ENCODE assay signal across 8 cellular contexts in the genomic region with DNA sequence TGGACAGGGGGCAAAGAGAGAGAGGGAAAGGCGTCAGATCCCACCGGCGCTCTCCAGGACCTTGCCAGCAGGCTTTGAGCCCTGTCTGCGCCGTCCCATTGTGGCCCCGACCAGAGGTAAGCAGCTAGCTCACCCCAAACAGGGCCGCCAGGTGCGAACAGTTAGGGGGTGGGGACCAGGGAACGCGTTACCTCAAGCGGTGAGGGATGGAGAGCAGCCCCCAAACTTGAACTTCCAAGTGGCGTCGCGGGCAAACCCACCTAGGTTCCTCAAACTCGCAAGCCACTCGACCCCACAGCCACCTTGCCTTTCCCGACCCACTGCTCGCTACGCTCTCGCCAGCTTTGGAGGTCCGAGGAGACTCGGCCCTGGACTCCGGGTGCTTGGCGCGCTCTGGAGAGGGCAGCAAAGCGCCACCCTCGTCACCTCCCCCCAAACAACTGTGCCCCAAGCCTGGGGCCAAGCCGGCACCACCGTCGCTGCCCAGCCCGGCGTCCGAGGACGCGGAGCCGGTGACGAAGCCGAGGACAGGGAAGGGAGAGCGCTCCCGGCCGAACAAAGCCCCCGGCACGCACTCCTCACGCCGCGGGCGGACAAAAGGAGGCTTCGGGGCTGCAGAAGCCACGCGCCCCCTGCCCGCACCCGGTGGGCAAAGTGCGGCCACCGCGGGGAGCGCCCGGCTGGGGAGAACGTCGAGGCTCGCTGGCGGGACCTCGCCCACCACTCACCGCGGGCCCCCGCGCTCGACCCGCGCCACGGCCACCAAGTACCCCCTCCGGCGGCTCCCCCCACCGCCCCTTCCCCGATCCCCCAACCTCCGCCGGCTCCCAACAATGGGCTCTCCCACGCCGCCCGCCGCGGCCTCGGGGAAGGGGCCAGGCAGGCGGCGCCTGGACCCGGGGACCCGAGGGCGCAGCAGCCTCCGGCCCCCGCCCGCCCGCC. TPM values are rescaled to one million over a fixed set of nuclear protein-coding genes. Genes with fewer than 3 reads are reported as not detected.
DNase-seq lines count a peak whose midpoint lies in the region; ATAC-seq and TF ChIP-seq lines count a peak whose summit lies in the region.

No MANE protein-coding gene starts in this region.

- H3K4me1 ChIP-seq in OCI-LY3 (ENCODE audit: low read length) (peaks cover 13% of the 10 kb centered on the region), lung (ENCODE audit: control insufficient read depth in 2 of 2, insufficient read depth in 2 of 2, low read length in 2 of 2) (peaks cover 26 to 29% of the 10 kb centered on the region in 2 donors), transverse colon (peaks cover 25 to 57% (median 48%) of the 10 kb centered on the region in 4 donors)

- H4K20me1 ChIP-seq in OCI-LY3 (ENCODE audit: insufficient read depth, low read length), result no peaks in the 10 kb centered on the region

- H3K27ac Mint-ChIP-seq in activated CD4-positive, alpha-beta T cell treated with anti-CD3 and anti-CD28 coated beads for 36 hours, result peak overlapping the region; percentile 51

- no peaks in the 10 kb centered on the region for H3K79me2 ChIP-seq in OCI-LY3 (ENCODE audit: low read length)

- H3K9me3 Mint-ChIP-seq in activated CD4-positive, alpha-beta T cell treated with anti-CD3 and anti-CD28 coated beads for 36 hours (ENCODE audit: low read depth), result no peaks in the 10 kb centered on the region

- H3K27me3 Mint-ChIP-seq in activated CD4-positive, alpha-beta T cell treated with anti-CD3 and anti-CD28 coated beads for 36 hours, result no peaks in the 10 kb centered on the region

- intact Hi-C loops in activated CD4-positive, alpha-beta T cell treated with anti-CD3 and anti-CD28 coated beads for 36 hours (cut with DNase I, micrococcal nuclease), result loop anchor here (2.0 to 10.0 kb wide), 7 partner anchors 33 to 568 kb away; a partner anchor contains a TSS
- intact Hi-C loops in transverse colon (cut with DNase I; ENCODE audit: low total_unique reads), result loop anchor here (5.0 to 10.0 kb wide), 2 partner anchors 80 to 283 kb away; no protein-coding TSS in a partner anchor

- no peak overlapping the region for H2AFZ ChIP-seq in OCI-LY3 (ENCODE audit: low read depth, low read length)

- H3K27me3 ChIP-seq in OCI-LY3 (ENCODE audit: low read depth, low read length) (no peaks in the 10 kb centered on the region), lung (ENCODE audit: control insufficient read depth, insufficient read depth) (no peaks in the 10 kb centered on the region), transverse colon (no peaks in the 10 kb centered on the region)

- H3K4me3 Mint-ChIP-seq in activated CD4-positive, alpha-beta T cell treated with anti-CD3 and anti-CD28 coated beads for 36 hours, result peak overlapping the region; percentile 69

- no peak for TF ChIP-seq EP300 in transverse colon (IDR thresholded peaks at IDR 0.05; ENCODE audit: low read depth)

- no peak for TF ChIP-seq POLR2A in transverse colon (IDR thresholded peaks at IDR 0.05)

- peak overlapping the region; percentile 40 for H3K4me2 ChIP-seq in OCI-LY3 (ENCODE audit: low read length)

- H3K9ac ChIP-seq in OCI-LY3 (ENCODE audit: low read length), result no peak overlapping the region

- CTCF ChIA-PET in activated CD4-positive, alpha-beta T cell treated with anti-CD3 and anti-CD28 coated beads for 36 hours (lab: Charles Lee), result interaction anchor here (0.7 to 1.3 kb wide), 3 partner anchors 72 to 379 kb away, joined by 3 to 4 read pairs (median 3); no protein-coding TSS in a partner anchor

- in situ Hi-C loops in transverse colon (cut with MboI; ENCODE audit: low pct_ligation_motif_present in 1 of 4, low pct_unique_long_range_greater_than_20kb in 1 of 4, low sequenced_read_pairs in 3 of 4), result loop anchor here in 3 of 4 donors (5.0 kb wide), 1 partner anchor 82 kb away; no protein-coding TSS in a partner anchor

- POLR2A ChIA-PET in activated CD4-positive, alpha-beta T cell treated with anti-CD3 and anti-CD28 coated beads for 36 hours (lab: Charles Lee), result interaction anchor here (0.8 kb wide), 1 partner anchor 206 kb away, joined by 4 read pairs; no protein-coding TSS in a partner anchor

- peaks cover 40% of the 10 kb centered on the region for H3K36me3 Mint-ChIP-seq in activated CD4-positive, alpha-beta T cell treated with anti-CD3 and anti-CD28 coated beads for 36 hours (ENCODE audit: low read depth)

- no peak for TF ChIP-seq CTCF in OCI-LY3 (IDR thresholded peaks at IDR 0.05; ENCODE audit: low read depth, low read length)
- TF ChIP-seq CTCF in lung (IDR thresholded peaks at IDR 0.05; ENCODE audit: control extremely low read depth, extremely low read depth), result no peak
- TF ChIP-seq CTCF in transverse colon (IDR thresholded peaks at IDR 0.05), result peak in 2 of 5 experiments; percentile 14 to 15

- H3K27ac ChIP-seq in OCI-LY3 (ENCODE audit: low read length), result no peak overlapping the region
- H3K27ac ChIP-seq in lung (ENCODE audit: low read depth in 1 of 2, low read length in 1 of 2), result peak overlapping the region in 1 of 2 donors; percentile 28
- H3K27ac ChIP-seq in transverse colon, result peak overlapping the region; percentile 81 to 99 (median 90)

- ATAC-seq in activated CD4-positive, alpha-beta T cell treated with anti-CD3 and anti-CD28 coated beads for 36 hours, result no peak
- ATAC-seq in lung (ENCODE audit: insufficient read depth, low FRiP score) (no peak), HG03025 (IDR thresholded peaks at IDR 0.05; ENCODE audit: low FRiP score, unreplicated experiment) (no peak)

- H3K9me3 ChIP-seq in OCI-LY3 (ENCODE audit: insufficient read depth, low read length) (no peaks in the 10 kb centered on the region), lung (ENCODE audit: control insufficient read depth in 2 of 2, insufficient read depth in 1 of 2, low read length in 1 of 2) (no peaks in the 10 kb centered on the region), transverse colon (no peaks in the 10 kb centered on the region)

- peaks cover 70% of the 10 kb centered on the region for H3K4me1 Mint-ChIP-seq in activated CD4-positive, alpha-beta T cell treated with anti-CD3 and anti-CD28 coated beads for 36 hours

- peak overlapping the region; percentile 73; the same call in 1 of the 2 replicates for H3K4me3 ChIP-seq in OCI-LY3 (ENCODE audit: low read length)
- H3K4me3 ChIP-seq in lung, result peak overlapping the region; percentile 79
- peak overlapping the region; percentile 83 to 99 (median 95) for H3K4me3 ChIP-seq in transverse colon

- 3 to 4% methylated on average over 79 to 91 of the region's 91 CpGs for WGBS in lung, 2 donors
- WGBS in transverse colon (ENCODE audit: low coverage in 1 of 2), 2 donors, result 5 to 43% methylated on average over 1 to 67 of the region's 91 CpGs

- H3K36me3 ChIP-seq in OCI-LY3 (replicated peaks; ENCODE audit: low read depth, low read length) (no peaks in the 10 kb centered on the region), lung (ENCODE audit: control insufficient read depth in 2 of 2, insufficient read depth in 2 of 2, low read length in 2 of 2) (peaks cover 0 to 5% of the 10 kb centered on the region in 2 donors), transverse colon (peaks cover 0 to 15% (median under 1%) of the 10 kb centered on the region in 4 donors)

- DNase-seq in activated CD4-positive, alpha-beta T cell treated with anti-CD3 and anti-CD28 coated beads for 36 hours, result peak; percentile 41
- no peak for DNase-seq in activated CD4-positive, alpha-beta T cell treated with anti-CD3 and anti-CD28 coated beads, Interleukin-2, amount 50 U/mL, for 1 hour
- DNase-seq in cerebellum (ENCODE audit: low spot score) (peak; percentile 48), lung (ENCODE audit: low spot score) (no peak), transverse colon (peak; percentile 41), NCI-H2029 (lab: John Stamatoyannopoulos, UW) (no peak)

RNA-seq across cellular contexts. Expression of a gene that starts 1.0 kb away (rescaled TPM):
- total RNA-seq in activated CD4-positive, alpha-beta T cell treated with anti-CD3 and anti-CD28 coated beads for 36 hours, result 10 to 100 TPM; 40.3 to 64.2 TPM
- total RNA-seq in cerebellum, result 36.4 TPM
- total RNA-seq in lung, result 10 to 100 TPM; 35.4 to 47.8 TPM
- 10 to 100 TPM; 15.9 to 34.3 TPM for polyA plus RNA-seq in lung
- total RNA-seq in transverse colon, result 100 to 1,000 TPM in 1 of 4 donors, 10 to 100 TPM in 3; 28.7 to 162 (median 37.0) TPM

Comparison
In these comparisons a context has a peak if more than half of its experiments do, and no peak if none do; other contexts are left out.
1. DNase-seq: peak in activated CD4-positive, alpha-beta T cell treated with anti-CD3 and anti-CD28 coated beads for 36 hours (single experiment), cerebellum (single experiment) and transverse colon (single experiment); none in activated CD4-positive, alpha-beta T cell treated with anti-CD3 and anti-CD28 coated beads, Interleukin-2, amount 50 U/mL, for 1 hour (single experiment), lung (single experiment) and NCI-H2029 (single experiment).
2. Peak in every context shown above with its lines, with median percentiles within 50 percentile points of each other: H3K4me3 ChIP-seq.